Comparison of ENCODE assay signal across 11 cellular contexts in genomic region chr16:27446721-27447120, GRCh38. TPM values are rescaled to one million over a fixed set of nuclear protein-coding genes. Genes with fewer than 3 reads are reported as not detected.
A peak's percentile ranks its signal among the peaks of the same experiment; 100 is the strongest.
DNase-seq lines count a peak whose midpoint lies in the region; ATAC-seq and TF ChIP-seq lines count a peak whose summit lies in the region.
"Had no signal": no experiment of that assay in that cellular context is flagged by ENCODE, and none has a peak within 500 bp of the region (broad histone marks: within the 10 kb centered on the region; RNA-seq: fewer than 3 reads in every experiment).

No MANE protein-coding gene starts in this region.

- H3K4me3 Mint-ChIP-seq in stimulated activated memory B cell treated with anti-CD40 and anti-IgM and Interleukin-4, amounts not matched to agents 10 μg/mL and 1 μg/mL and 100 μg/mL, for 72 hours, result no peak overlapping the region
- H3K4me3 Mint-ChIP-seq: GM23338 had no signal

- H3K27ac Mint-ChIP-seq in stimulated activated memory B cell treated with anti-CD40 and anti-IgM and Interleukin-4, amounts not matched to agents 10 μg/mL and 1 μg/mL and 100 μg/mL, for 72 hours, result peak overlapping the region; percentile 78
- H3K27ac Mint-ChIP-seq: GM23338 had no signal

- H2AFZ ChIP-seq in OCI-LY3 (ENCODE audit: low read depth, low read length), result no peak overlapping the region
- H2AFZ ChIP-seq: GM23338 had no signal

- peaks cover 26% of the 10 kb centered on the region for H3K79me2 ChIP-seq in OCI-LY3 (ENCODE audit: low read length)

- H3K27me3 Mint-ChIP-seq in stimulated activated memory B cell treated with anti-CD40 and anti-IgM and Interleukin-4, amounts not matched to agents 10 μg/mL and 1 μg/mL and 100 μg/mL, for 72 hours, result no peaks in the 10 kb centered on the region

- H3K36me3 Mint-ChIP-seq in stimulated activated memory B cell treated with anti-CD40 and anti-IgM and Interleukin-4, amounts not matched to agents 10 μg/mL and 1 μg/mL and 100 μg/mL, for 72 hours, result peaks cover 89% of the 10 kb centered on the region

- peak; percentile 80 for DNase-seq in activated CD8-positive, alpha-beta memory T cell treated with anti-CD3 and anti-CD28 coated beads, Interleukin-2, amount 50 U/mL, for 4 hours
- no peak for DNase-seq in left lobe of liver (ENCODE audit: low spot score)
- no peak for DNase-seq in substantia nigra (lab: John Stamatoyannopoulos, UW)
- DNase-seq in iPS-NIHi11 (ENCODE audit: low spot score), result no peak
- DNase-seq in NCI-H2196 (lab: John Stamatoyannopoulos, UW; ENCODE audit: unreplicated experiment), result no peak
- DNase-seq in NCI-H2107 treated with DMSO at 0.1 percent for 48 hours (lab: John Stamatoyannopoulos, UW; ENCODE audit: unreplicated experiment), result no peak
- DNase-seq: erythroblast, mesendoderm had no signal

- H3K27me3 ChIP-seq in OCI-LY3 (ENCODE audit: low read depth, low read length), result no peaks in the 10 kb centered on the region

- no peak overlapping the region for H3K4me3 ChIP-seq in OCI-LY3 (ENCODE audit: low read length)
- H3K4me3 ChIP-seq: GM23338 had no signal

- no peak for TF ChIP-seq CTCF in OCI-LY3 (IDR thresholded peaks at IDR 0.05; ENCODE audit: low read depth, low read length)

- H3K27ac ChIP-seq in OCI-LY3 (ENCODE audit: low read length) (peak overlapping the region; percentile 96), substantia nigra (ENCODE audit: low read depth, low read length, poor library complexity, severe bottlenecking) (no peak overlapping the region)

- H3K9ac ChIP-seq in OCI-LY3 (ENCODE audit: low read length), result no peak overlapping the region

- peaks cover 92% of the 10 kb centered on the region for H3K36me3 ChIP-seq in OCI-LY3 (replicated peaks; ENCODE audit: low read depth, low read length)

- peaks cover 65% of the 10 kb centered on the region for H3K4me1 Mint-ChIP-seq in stimulated activated memory B cell treated with anti-CD40 and anti-IgM and Interleukin-4, amounts not matched to agents 10 μg/mL and 1 μg/mL and 100 μg/mL, for 72 hours
- H3K4me1 Mint-ChIP-seq: GM23338 had no signal

- peaks cover 35% of the 10 kb centered on the region for H4K20me1 ChIP-seq in OCI-LY3 (ENCODE audit: insufficient read depth, low read length)

- no peaks in the 10 kb centered on the region for H3K9me3 Mint-ChIP-seq in stimulated activated memory B cell treated with anti-CD40 and anti-IgM and Interleukin-4, amounts not matched to agents 10 μg/mL and 1 μg/mL and 100 μg/mL, for 72 hours

- H3K4me1 ChIP-seq in OCI-LY3 (ENCODE audit: low read length), result peaks cover 67% of the 10 kb centered on the region

- H3K4me2 ChIP-seq in OCI-LY3 (ENCODE audit: low read length), result no peak overlapping the region
- H3K4me2 ChIP-seq: GM23338 had no signal

- peak; percentile 23 for ATAC-seq in left lobe of liver
- peak; percentile 66 for ATAC-seq in stimulated activated memory B cell treated with anti-CD40 and anti-IgM and Interleukin-4, amounts not matched to agents 10 μg/mL and 1 μg/mL and 100 μg/mL, for 72 hours
- ATAC-seq: GM23338 had no signal

- no peaks in the 10 kb centered on the region for H3K9me3 ChIP-seq in OCI-LY3 (ENCODE audit: insufficient read depth, low read length)

RNA-seq across cellular contexts. Expression of gene IL21R, which starts 44.7 kb away (rescaled TPM):
- 0.33 TPM for total RNA-seq in left lobe of liver
